ENCODE assay signal across 2 cellular contexts in genomic region chr17:78369791-78370381, GRCh38.
TF ChIP-seq lines count a peak whose summit lies in the region.

No MANE protein-coding gene starts in this region.

TF ChIP-seq in IMR-90, 13 proteins besides CTCF, POLR2A, EP300 and RAD21:
- no peak for TF ChIP-seq MXI1 (IDR thresholded peaks at IDR 0.05; ENCODE audit: borderline replicate concordance, low read depth, low read length)
- no peak for TF ChIP-seq RCOR1 (IDR thresholded peaks at IDR 0.05; ENCODE audit: insufficient replicate concordance, low read length)
- TF ChIP-seq, protein P1, sequence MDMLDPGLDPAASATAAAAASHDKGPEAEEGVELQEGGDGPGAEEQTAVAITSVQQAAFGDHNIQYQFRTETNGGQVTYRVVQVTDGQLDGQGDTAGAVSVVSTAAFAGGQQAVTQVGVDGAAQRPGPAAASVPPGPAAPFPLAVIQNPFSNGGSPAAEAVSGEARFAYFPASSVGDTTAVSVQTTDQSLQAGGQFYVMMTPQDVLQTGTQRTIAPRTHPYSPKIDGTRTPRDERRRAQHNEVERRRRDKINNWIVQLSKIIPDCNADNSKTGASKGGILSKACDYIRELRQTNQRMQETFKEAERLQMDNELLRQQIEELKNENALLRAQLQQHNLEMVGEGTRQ (IDR thresholded peaks at IDR 0.05; ENCODE audit: low read depth, low read length): no peak
- no peak for TF ChIP-seq CHD1 (IDR thresholded peaks at IDR 0.05; ENCODE audit: low read depth, low read length)
- no peak for TF ChIP-seq MAFK (IDR thresholded peaks at IDR 0.05; ENCODE audit: low read depth, low read length)
- no peak for TF ChIP-seq BHLHE40 (IDR thresholded peaks at IDR 0.05; ENCODE audit: low read depth, low read length)

TF ChIP-seq in H1, 55 proteins besides CTCF, POLR2A, EP300 and RAD21:
- TF ChIP-seq SIN3A (conservative IDR thresholded peaks at IDR 0.05 in 1 of 2, IDR thresholded peaks at IDR 0.05 in 1 of 2; ENCODE audit: low read depth in 1 of 2, low read length in 2 of 2) (no peak), CHD1 (IDR thresholded peaks at IDR 0.05; ENCODE audit: low read depth, low read length) (no peak), ASH2L (IDR thresholded peaks at IDR 0.05; ENCODE audit: low read length) (peak; percentile 51), EZH2 (IDR thresholded peaks at IDR 0.05; ENCODE audit: low read depth, low read length, severe bottlenecking) (no peak), SAP30 (IDR thresholded peaks at IDR 0.05; ENCODE audit: insufficient read depth, insufficient replicate concordance, low read length) (no peak), SP2 (IDR thresholded peaks at IDR 0.05; ENCODE audit: low read length) (no peak), KDM5A (IDR thresholded peaks at IDR 0.05; ENCODE audit: low read length) (no peak), HDAC2 (IDR thresholded peaks at IDR 0.05; ENCODE audit: borderline replicate concordance in 1 of 2, low read depth in 2 of 2, low read length in 2 of 2) (no peak)
